In the genomic region with DNA sequence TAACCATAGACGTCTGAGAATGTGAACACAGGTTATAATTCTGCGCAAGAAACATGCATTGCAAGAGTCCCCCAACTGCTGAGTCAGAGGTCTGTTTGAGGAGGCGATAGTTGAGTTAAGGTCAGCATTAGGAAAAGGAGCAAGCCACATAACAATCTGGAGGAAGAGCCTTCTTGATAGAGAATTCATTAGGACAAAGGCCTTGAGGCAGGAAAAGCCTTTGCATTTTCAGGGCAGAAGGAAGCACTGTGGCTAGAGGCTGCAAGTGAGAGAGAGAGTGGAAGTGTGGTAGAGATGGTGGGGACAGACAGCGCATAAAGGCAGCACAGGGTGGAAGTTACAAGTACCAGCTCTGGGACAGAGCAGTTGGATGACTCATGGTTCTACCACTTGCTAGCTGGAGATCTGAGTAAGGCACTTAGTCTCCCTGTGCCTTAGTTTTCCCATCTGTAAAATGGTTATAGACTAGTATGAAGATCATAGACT, we compare ENCODE assay signal across 17 cellular contexts.
DNase-seq lines count a peak whose midpoint lies in the region; ATAC-seq and TF ChIP-seq lines count a peak whose summit lies in the region.
"Had no signal": no experiment of that assay in that cellular context is flagged by ENCODE, and none has a peak within 500 bp of the region (broad histone marks: within the 10 kb centered on the region; RNA-seq: fewer than 3 reads in every experiment).

No MANE protein-coding gene starts in this region.

- TF ChIP-seq CTCF in gastroesophageal sphincter (IDR thresholded peaks at IDR 0.05): no peak
- TF ChIP-seq CTCF in thyroid gland (IDR thresholded peaks at IDR 0.05): no peak
- TF ChIP-seq CTCF in GM13977 (IDR thresholded peaks at IDR 0.05; ENCODE audit: extremely low read depth, insufficient read depth, missing control alignments): no peak

- no peak for TF ChIP-seq EP300 in gastroesophageal sphincter (IDR thresholded peaks at IDR 0.05)

- H3K27ac ChIP-seq in gastroesophageal sphincter (peak overlapping the region in 1 of 4 donors; percentile 54), thyroid gland (peak overlapping the region; percentile 4 to 12 (median 9))
- H3K27ac ChIP-seq: dorsolateral prefrontal cortex, WERI-Rb-1 had no signal

- intact Hi-C loops in thyroid gland (cut with DNase I): no loop called here

- WGBS in gastroesophageal sphincter (ENCODE audit: low coverage in 1 of 2), 2 donors: 73 to 86% methylated on average over 1 to 4 of the region's 4 CpGs
- WGBS in thyroid gland, 2 donors: 61 to 64% methylated on average over 4 of the region's 4 CpGs

- in situ Hi-C loops in GM13977 (cut with MboI; ENCODE audit: low pct_unique_long_range_greater_than_20kb, low sequenced_read_pairs, unreplicated experiment): loop anchor here (25.0 kb wide), 1 partner anchor 520 kb away; a partner anchor contains a TSS

- peak; percentile 100 for DNase-seq in Kasumi-1 (lab: John Stamatoyannopoulos, UW)
- peak; percentile 62 for DNase-seq in UCSD-AML1 (lab: John Stamatoyannopoulos, UW; ENCODE audit: unreplicated experiment)
- peak in 1 of 2 donors; percentile 16 for DNase-seq in thyroid gland
- DNase-seq in GM13977 (ENCODE audit: low spot score): no peak
- DNase-seq in germinal center (ENCODE audit: low spot score): no peak
- DNase-seq: activated CD8-positive, alpha-beta T cell treated with anti-CD3 and anti-CD28 coated beads, Interleukin-2, amount 10 ng/mL, durations not matched to agents 7 days and 5 days; C1 segment of cervical spinal cord; DND-41; dorsolateral prefrontal cortex; SK-N-SH; stimulated activated naive CD4-positive, alpha-beta T cell; uterus; WERI-Rb-1 had no signal

- TF ChIP-seq POLR2A in gastroesophageal sphincter (IDR thresholded peaks at IDR 0.05) (no peak), thyroid gland (IDR thresholded peaks at IDR 0.05) (no peak)

- ATAC-seq in gastroesophageal sphincter: peak; percentile 41
- ATAC-seq in GM21381 (IDR thresholded peaks at IDR 0.05; ENCODE audit: unreplicated experiment): no peak
- ATAC-seq: activated CD8-positive, alpha-beta T cell treated with anti-CD3 and anti-CD28 coated beads, Interleukin-2, amount 10 ng/mL, durations not matched to agents 7 days and 5 days had no signal

- no peaks in the 10 kb centered on the region for H3K27me3 ChIP-seq in gastroesophageal sphincter
- no peaks in the 10 kb centered on the region for H3K27me3 ChIP-seq in thyroid gland
- H3K27me3 ChIP-seq: esophagus muscularis mucosa, uterus had no signal

- no peak overlapping the region for H3K4me3 ChIP-seq in gastroesophageal sphincter
- no peak overlapping the region for H3K4me3 ChIP-seq in thyroid gland (replicated peaks in 1 of 3)
- H3K4me3 ChIP-seq: dorsolateral prefrontal cortex, esophagus muscularis mucosa, skin epidermis, uterus had no signal

- H3K36me3 ChIP-seq in gastroesophageal sphincter (no peaks in the 10 kb centered on the region), thyroid gland (no peaks in the 10 kb centered on the region)
- H3K36me3 ChIP-seq: esophagus muscularis mucosa, uterus, WERI-Rb-1 had no signal

- no peaks in the 10 kb centered on the region for H3K9me3 ChIP-seq in gastroesophageal sphincter
- H3K9me3 ChIP-seq in thyroid gland: no peaks in the 10 kb centered on the region
- H3K9me3 ChIP-seq: esophagus muscularis mucosa, SK-N-SH, uterus had no signal

- H3K4me1 ChIP-seq in gastroesophageal sphincter (no peaks in the 10 kb centered on the region), thyroid gland (peaks cover 10 to 30% of the 10 kb centered on the region in 2 donors)
- H3K4me1 ChIP-seq: uterus had no signal

Comparison
In these comparisons a context has a peak if more than half of its experiments do, and no peak if none do; other contexts are left out.
1. DNase-seq: peak in Kasumi-1 (2 of 2) and UCSD-AML1 (single experiment); none in GM13977 (single experiment) and germinal center (single experiment).